ENCODE assay signal across 18 cellular contexts in the genomic region with DNA sequence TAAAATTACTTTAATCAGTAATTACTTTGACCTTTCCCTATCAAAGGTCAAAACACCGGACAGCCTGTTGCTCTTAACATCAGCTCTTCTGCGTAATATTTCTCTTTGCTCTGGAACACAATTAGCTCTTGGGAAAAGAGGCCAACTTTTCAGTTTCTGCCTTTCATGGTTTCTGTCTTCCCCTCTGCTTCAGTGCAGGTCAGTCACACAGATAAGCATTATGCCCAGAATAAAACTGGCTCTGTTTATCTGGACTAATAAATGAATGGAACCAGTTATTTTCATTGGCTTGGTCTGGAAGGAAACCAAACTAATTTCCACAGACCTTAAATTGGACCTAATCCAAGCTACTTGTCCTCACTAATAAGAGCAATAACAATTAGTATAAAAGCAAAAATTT. TPM values are rescaled to one million over a fixed set of nuclear protein-coding genes. Genes with fewer than 3 reads are reported as not detected.
DNase-seq lines count a peak whose midpoint lies in the region; ATAC-seq, FAIRE-seq and TF ChIP-seq lines count a peak whose summit lies in the region.
"Had no signal": no experiment of that assay in that cellular context is flagged by ENCODE, and none has a peak within 500 bp of the region (broad histone marks: within the 10 kb centered on the region; RNA-seq: fewer than 3 reads in every experiment).

No MANE protein-coding gene starts in this region.

- H3K27ac ChIP-seq in HepG2 (ENCODE audit: extremely low read length, insufficient read depth, low read length) (no peak overlapping the region), right lobe of liver (no peak overlapping the region), VCaP (peak overlapping the region; percentile 80), liver (ENCODE audit: low read depth in 1 of 2, low read length in 2 of 2) (no peak overlapping the region)
- H3K27ac ChIP-seq: BLaER1, GM23248, HL-60 had no signal

- no peaks in the 10 kb centered on the region for H3K4me1 ChIP-seq in HepG2 (ENCODE audit: insufficient read depth, low read length)
- H3K4me1 ChIP-seq in right lobe of liver: no peaks in the 10 kb centered on the region
- H3K4me1 ChIP-seq in liver (ENCODE audit: control insufficient read depth in 4 of 4, insufficient read depth in 4 of 4, low read length in 3 of 4): no peaks in the 10 kb centered on the region
- H3K4me1 ChIP-seq: HAP-1 had no signal

- BruUV-seq in HepG2 (replicated peaks; lab: Mats Ljungman, UMichigan): no TSS peak

- TF ChIP-seq EP300 in HepG2 (IDR thresholded peaks at IDR 0.05; ENCODE audit: low read depth in 2 of 2, low read length in 2 of 2): no peak
- no peak for TF ChIP-seq EP300 in HepG2 (CRISPR knock-in tag; IDR thresholded peaks at IDR 0.05; ENCODE audit: borderline replicate concordance)

- WGBS in HepG2 (ENCODE audit: low lambda C conversion rate): 46% methylated on average over 2 of the region's 2 CpGs
- 32% methylated on average over 2 of the region's 2 CpGs for WGBS in right lobe of liver (ENCODE audit: insufficient coverage, low coverage, low lambda C conversion rate, missing lambda C conversion rate)
- 56% methylated on average over 2 of the region's 2 CpGs for WGBS in liver

- H3K36me3 ChIP-seq in HepG2 (replicated peaks in 1 of 2; ENCODE audit: control insufficient read depth in 1 of 2, insufficient read depth in 2 of 2, low read length in 2 of 2) (no peaks in the 10 kb centered on the region), right lobe of liver (no peaks in the 10 kb centered on the region), liver (ENCODE audit: control insufficient read depth in 4 of 4, insufficient read depth in 3 of 4, low read depth in 1 of 4, low read length in 3 of 4) (no peaks in the 10 kb centered on the region)
- H3K36me3 ChIP-seq: BLaER1, HAP-1 had no signal

- intact Hi-C loops in HepG2 (cut with micrococcal nuclease; ENCODE audit: unreplicated experiment): no loop called here
- intact Hi-C loops in right lobe of liver (cut with DNase I): no loop called here

- DNase-seq in HepG2 (ENCODE audit: low spot score): no peak
- no peak for DNase-seq in right lobe of liver
- no peak for DNase-seq in COLO668 (lab: John Stamatoyannopoulos, UW; ENCODE audit: unreplicated experiment)
- no peak for DNase-seq in effector CD4-positive, alpha-beta T cell
- DNase-seq: CD4-positive, alpha-beta T cell; DND-41; GM23248; KG1; NCI-H1694; NCI-H446; NCI-H526 had no signal

- H3K9me3 ChIP-seq in HepG2 (ENCODE audit: low read length): no peaks in the 10 kb centered on the region
- H3K9me3 ChIP-seq in right lobe of liver: no peaks in the 10 kb centered on the region
- no peaks in the 10 kb centered on the region for H3K9me3 ChIP-seq in liver (ENCODE audit: control insufficient read depth in 4 of 4, low read length in 3 of 4)
- H3K9me3 ChIP-seq: BLaER1, HAP-1 had no signal

- POLR2A ChIA-PET in HepG2 (lab: Yijun Ruan, JAX): no interaction called here

- no peaks in the 10 kb centered on the region for H4K20me1 ChIP-seq in HepG2 (ENCODE audit: insufficient read depth, low read length)
- H4K20me1 ChIP-seq: BLaER1 had no signal

- H3K27me3 ChIP-seq in HepG2 (ENCODE audit: control insufficient read depth in 1 of 2, insufficient read depth in 2 of 2, low read length in 2 of 2): no peaks in the 10 kb centered on the region
- no peaks in the 10 kb centered on the region for H3K27me3 ChIP-seq in right lobe of liver
- H3K27me3 ChIP-seq in liver (ENCODE audit: control insufficient read depth in 4 of 4, insufficient read depth in 4 of 4, low read length in 3 of 4): no peaks in the 10 kb centered on the region
- H3K27me3 ChIP-seq: BLaER1 had no signal

- TF ChIP-seq POLR2A in HepG2 (IDR thresholded peaks at IDR 0.05; ENCODE audit: insufficient read depth in 1 of 2, low read depth in 2 of 2, low read length in 2 of 2) (no peak), right lobe of liver (IDR thresholded peaks at IDR 0.05) (no peak)

- H3K4me2 ChIP-seq in HepG2 (ENCODE audit: low read depth, low read length): no peak overlapping the region
- H3K4me2 ChIP-seq: BLaER1 had no signal

- no peak for TF ChIP-seq CTCF in HepG2 (CRISPR knock-in tag; IDR thresholded peaks at IDR 0.05)
- TF ChIP-seq CTCF in right lobe of liver (IDR thresholded peaks at IDR 0.05): no peak
- TF ChIP-seq CTCF in VCaP (conservative IDR thresholded peaks at IDR 0.05): no peak
- no peak for TF ChIP-seq CTCF in liver (IDR thresholded peaks at IDR 0.05; ENCODE audit: low read depth, low read length, missing input control)

- ATAC-seq in HepG2: no peak
- no peak for ATAC-seq in right lobe of liver
- no peak for ATAC-seq in GM19463 (IDR thresholded peaks at IDR 0.05; ENCODE audit: unreplicated experiment)
- ATAC-seq: GM12878 had no signal

- in situ Hi-C loops in HepG2 (cut with HindIII; ENCODE audit: extremely low pct_ligation_motif_present, low pct_unique_long_range_greater_than_20kb): no loop called here

- CTCF ChIA-PET in HepG2 (lab: Yijun Ruan, JAX; ENCODE audit: low intra/inter-chr PET ratio, low total read pairs): no interaction called here

- TF ChIP-seq RAD21 in HepG2 (CRISPR knock-in tag; IDR thresholded peaks at IDR 0.05) (no peak), liver (IDR thresholded peaks at IDR 0.05) (no peak)

- H3K4me3 ChIP-seq in HepG2 (replicated peaks in 1 of 3; ENCODE audit: insufficient read depth in 1 of 3, low read depth in 2 of 3, low read length in 3 of 3) (no peak overlapping the region), right lobe of liver (no peak overlapping the region), liver (ENCODE audit: low read depth in 1 of 3, low read length in 3 of 3) (no peak overlapping the region)
- H3K4me3 ChIP-seq: BLaER1, GM12878, GM23248, HAP-1 had no signal

- H3K9ac ChIP-seq in HepG2 (ENCODE audit: insufficient read depth, low read depth, low read length): no peak overlapping the region
- H3K9ac ChIP-seq in liver (ENCODE audit: low read depth in 1 of 2, low read length in 2 of 2): no peak overlapping the region
- H3K9ac ChIP-seq: BLaER1, GM23248 had no signal

- peak; percentile 36 for FAIRE-seq in HepG2 (lab: Jason Lieb, UNC)
- FAIRE-seq: GM12878 had no signal

- no peak overlapping the region for H2AFZ ChIP-seq in HepG2 (ENCODE audit: low read length)
- H2AFZ ChIP-seq: GM23248 had no signal

- H3K79me2 ChIP-seq in HepG2 (ENCODE audit: insufficient read depth, low read length): no peaks in the 10 kb centered on the region

TF ChIP-seq in HepG2, 621 proteins besides CTCF, POLR2A, EP300 and RAD21 (continues in another document):
- TF ChIP-seq BHLHE40 (IDR thresholded peaks at IDR 0.05; ENCODE audit: low read length) (no peak), ZNF383 (CRISPR knock-in tag; IDR thresholded peaks at IDR 0.05; ENCODE audit: borderline replicate concordance) (no peak), NR2F2 (IDR thresholded peaks at IDR 0.05; ENCODE audit: borderline replicate concordance, low read depth) (no peak)

TF ChIP-seq in liver, 16 proteins besides CTCF, POLR2A, EP300 and RAD21:
- TF ChIP-seq, protein P1, sequence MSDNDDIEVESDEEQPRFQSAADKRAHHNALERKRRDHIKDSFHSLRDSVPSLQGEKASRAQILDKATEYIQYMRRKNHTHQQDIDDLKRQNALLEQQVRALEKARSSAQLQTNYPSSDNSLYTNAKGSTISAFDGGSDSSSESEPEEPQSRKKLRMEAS (IDR thresholded peaks at IDR 0.05): no peak
- peak; percentile 55 for TF ChIP-seq NR2F2 (IDR thresholded peaks at IDR 0.05)
TF ChIP-seq in liver: peak in this region for 1.

RNA-seq across cellular contexts. Expression of a gene that starts 26.2 kb away (rescaled TPM):
- 0.29 TPM in 1 of 2 replicates, not detected in the other for total RNA-seq in HepG2 (2016; rRNA removed; fragmentation: Illumina TruSeq; extraction: Trizol)
- not detected in 2 replicates for total RNA-seq in HepG2 (2016; cell fraction: cytosol; rRNA removed; fragmentation: Illumina TruSeq; extraction: Trizol; ENCODE audit: low read depth)
- total RNA-seq in HepG2 (2016; cell fraction: insoluble cytoplasmic fraction; rRNA removed; fragmentation: Illumina TruSeq; extraction: Trizol): 0.22 TPM in 1 of 2 replicates, not detected in the other
- total RNA-seq in HepG2 (2016; cell fraction: membrane; rRNA removed; fragmentation: Illumina TruSeq; extraction: Trizol): 0.06 TPM in 1 of 2 replicates, not detected in the other
- 0.28 and 0.65 TPM in 2 replicates for total RNA-seq in HepG2 (2016; cell fraction: nucleus; rRNA removed; fragmentation: Illumina TruSeq; extraction: Trizol)
- polyA plus RNA-seq in HepG2 (2011; rRNA removed): 0.27 and 0.30 TPM in 2 replicates
- 0.06 TPM in 1 of 2 replicates, not detected in the other for polyA plus RNA-seq in HepG2 (2011; cell fraction: cytosol; rRNA removed)
- polyA plus RNA-seq in HepG2 (2011; cell fraction: nucleus; rRNA removed): 0.72 and 0.99 TPM in 2 replicates
- 0.55 and 1.2 TPM in 2 replicates for polyA plus RNA-seq in HepG2 (2012)
- not detected in 2 replicates for polyA plus RNA-seq in HepG2 (2016; cell fraction: cytosol; fragmentation: Illumina TruSeq; extraction: Trizol; ENCODE audit: low read depth)
- 0.16 TPM in 1 of 2 replicates, not detected in the other for polyA plus RNA-seq in HepG2 (2016; cell fraction: insoluble cytoplasmic fraction; fragmentation: Illumina TruSeq; extraction: Trizol; ENCODE audit: low read depth)
- polyA plus RNA-seq in HepG2 (2016; cell fraction: membrane; fragmentation: Illumina TruSeq; extraction: Trizol; ENCODE audit: low read depth): not detected in 2 replicates
- polyA plus RNA-seq in HepG2 (2016; cell fraction: nucleus; fragmentation: Illumina TruSeq; extraction: Trizol; ENCODE audit: insufficient read depth, low read depth): 0.92 and 1.8 TPM in 2 replicates
- polyA minus RNA-seq in HepG2 (2011; rRNA and poly(A)+ RNA removed; ENCODE audit: low replicate concordance): 0.04 TPM in 1 of 2 replicates, not detected in the other
- not detected in 2 replicates for polyA minus RNA-seq in HepG2 (2011; cell fraction: cytosol; rRNA and poly(A)+ RNA removed)
- polyA minus RNA-seq in HepG2 (2011; cell fraction: nucleus; rRNA and poly(A)+ RNA removed): 0.39 and 2.0 TPM in 2 replicates
- total RNA-seq in right lobe of liver: 1 to 10 TPM in 2 of 6 experiments, under 1 TPM in 4; 0.31 to 1.6 (median 0.80) TPM
- 1 to 10 TPM; 2.2 to 2.3 TPM for total RNA-seq in liver
- polyA plus RNA-seq in liver: under 1 TPM; 0.29 to 0.92 TPM
